ENCODE assay signal across 9 cellular contexts in the genomic region with DNA sequence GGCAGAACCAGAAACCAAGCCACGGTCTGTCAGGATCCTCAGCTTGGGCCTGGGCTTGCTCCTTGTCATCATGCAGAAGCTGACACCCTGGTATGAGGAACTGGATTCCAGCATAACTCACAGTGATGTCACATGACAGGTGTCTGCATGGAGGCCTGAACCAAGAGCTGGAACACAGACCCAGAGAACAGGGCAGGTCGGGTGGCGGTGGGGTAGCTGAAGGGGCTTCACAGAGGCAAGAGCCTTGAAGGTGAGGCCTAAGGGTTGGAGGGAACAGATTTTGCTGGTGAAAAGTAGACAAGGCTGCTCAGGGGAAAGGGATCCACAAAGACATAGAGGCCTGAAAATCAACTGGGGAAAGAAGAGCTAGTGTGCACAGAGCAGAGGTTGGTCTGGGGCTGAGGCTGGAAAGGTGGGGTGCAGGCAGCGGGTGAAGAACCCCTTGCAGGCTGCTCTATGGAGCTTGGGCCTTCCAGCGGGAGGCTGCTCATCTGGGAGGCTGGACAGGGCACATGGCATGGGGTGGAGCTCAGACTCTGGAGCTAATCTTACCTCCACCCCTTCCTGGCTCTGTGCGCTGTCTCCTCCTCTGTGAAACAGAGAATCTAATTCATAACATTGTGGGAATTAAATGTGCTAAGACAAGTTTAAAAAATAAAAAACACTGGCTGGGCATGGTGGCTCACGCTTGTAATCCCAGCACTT. TPM values are rescaled to one million over a fixed set of nuclear protein-coding genes. Genes with fewer than 3 reads are reported as not detected.
DNase-seq lines count a peak whose midpoint lies in the region; ATAC-seq lines count a peak whose summit lies in the region.
"Had no signal": no experiment of that assay in that cellular context is flagged by ENCODE, and none has a peak within 500 bp of the region (broad histone marks: within the 10 kb centered on the region; RNA-seq: fewer than 3 reads in every experiment).

No MANE protein-coding gene starts in this region.

- peak; percentile 75 for DNase-seq in CD1c-positive myeloid dendritic cell (ENCODE audit: extremely low spot score)
- peak; percentile 65 for DNase-seq in LHCN-M2 (ENCODE audit: low read depth)
- no peak for DNase-seq in activated CD4-positive, alpha-beta T cell treated with anti-CD3 and anti-CD28 coated beads, Interleukin-2, amount 50 U/mL, for 4 hours
- no peak for DNase-seq in activated T-cell treated with anti-CD3 and anti-CD28 coated beads, Interleukin-2, amount 50 U/mL, for 72 hours
- DNase-seq: NCI-H1048 had no signal

- no peaks in the 10 kb centered on the region for H3K9me3 ChIP-seq in mucosa of rectum (ENCODE audit: control insufficient read depth in 2 of 2, low read length in 2 of 2)

- no peak overlapping the region for H3K4me3 ChIP-seq in mucosa of rectum (ENCODE audit: low read length in 2 of 2)

- H3K27me3 Mint-ChIP-seq in dendritic cell treated with granulocyte-macrophage colony-stimulating factor and Interleukin-4, amounts not matched to agents 40 ng/mL and 50 ng/mL, for 4 days: no peaks in the 10 kb centered on the region
- H3K27me3 Mint-ChIP-seq in activated T-cell treated with anti-CD3 and anti-CD28 coated beads, Interleukin-2, amount 50 U/mL, for 72 hours (ENCODE audit: low read depth): no peaks in the 10 kb centered on the region

- ATAC-seq in HG03095 (IDR thresholded peaks at IDR 0.05; ENCODE audit: unreplicated experiment) (no peak), GM18870 (IDR thresholded peaks at IDR 0.05; ENCODE audit: unreplicated experiment) (no peak)
- ATAC-seq in activated T-cell treated with anti-CD3 and anti-CD28 coated beads, Interleukin-2, amount 50 U/mL, for 72 hours (replicated peaks in 1 of 2): no peak

- H3K36me3 Mint-ChIP-seq in dendritic cell treated with granulocyte-macrophage colony-stimulating factor and Interleukin-4, amounts not matched to agents 40 ng/mL and 50 ng/mL, for 4 days (ENCODE audit: low read depth): no peaks in the 10 kb centered on the region
- no peaks in the 10 kb centered on the region for H3K36me3 Mint-ChIP-seq in activated T-cell treated with anti-CD3 and anti-CD28 coated beads, Interleukin-2, amount 50 U/mL, for 72 hours (ENCODE audit: insufficient read depth in 2 of 2)

- no peak overlapping the region for H3K4me3 Mint-ChIP-seq in dendritic cell treated with granulocyte-macrophage colony-stimulating factor and Interleukin-4, amounts not matched to agents 40 ng/mL and 50 ng/mL, for 4 days
- no peak overlapping the region for H3K4me3 Mint-ChIP-seq in activated T-cell treated with anti-CD3 and anti-CD28 coated beads, Interleukin-2, amount 50 U/mL, for 72 hours

- peaks cover 37% of the 10 kb centered on the region for H3K4me1 Mint-ChIP-seq in dendritic cell treated with granulocyte-macrophage colony-stimulating factor and Interleukin-4, amounts not matched to agents 40 ng/mL and 50 ng/mL, for 4 days (ENCODE audit: low read depth)
- H3K4me1 Mint-ChIP-seq in activated T-cell treated with anti-CD3 and anti-CD28 coated beads, Interleukin-2, amount 50 U/mL, for 72 hours (ENCODE audit: low read depth): peaks cover 19% of the 10 kb centered on the region

- peak overlapping the region in 1 of 2 donors; percentile 2 for H3K9ac ChIP-seq in mucosa of rectum (ENCODE audit: low read depth in 1 of 2, low read length in 2 of 2)

- peaks cover 11 to 21% of the 10 kb centered on the region in 2 donors for H3K4me1 ChIP-seq in mucosa of rectum (ENCODE audit: control insufficient read depth in 2 of 2, insufficient read depth in 2 of 2, low read length in 2 of 2)

- no peaks in the 10 kb centered on the region for H3K9me3 Mint-ChIP-seq in dendritic cell treated with granulocyte-macrophage colony-stimulating factor and Interleukin-4, amounts not matched to agents 40 ng/mL and 50 ng/mL, for 4 days
- no peaks in the 10 kb centered on the region for H3K9me3 Mint-ChIP-seq in activated T-cell treated with anti-CD3 and anti-CD28 coated beads, Interleukin-2, amount 50 U/mL, for 72 hours

- intact Hi-C loops in dendritic cell treated with granulocyte-macrophage colony-stimulating factor and Interleukin-4, amounts not matched to agents 40 ng/mL and 50 ng/mL, for 4 days (cut with micrococcal nuclease): loop anchor here (5.0 kb wide), 1 partner anchor 39 kb away; no protein-coding TSS in a partner anchor

- H3K27ac Mint-ChIP-seq in dendritic cell treated with granulocyte-macrophage colony-stimulating factor and Interleukin-4, amounts not matched to agents 40 ng/mL and 50 ng/mL, for 4 days: peak overlapping the region; percentile 92
- no peak overlapping the region for H3K27ac Mint-ChIP-seq in activated T-cell treated with anti-CD3 and anti-CD28 coated beads, Interleukin-2, amount 50 U/mL, for 72 hours

- no peaks in the 10 kb centered on the region for H3K36me3 ChIP-seq in mucosa of rectum (ENCODE audit: control insufficient read depth in 2 of 2, insufficient read depth in 2 of 2, low read length in 2 of 2)

- peak overlapping the region; percentile 79 to 86 for H3K27ac ChIP-seq in mucosa of rectum (ENCODE audit: low read depth in 2 of 2, low read length in 2 of 2)

- H3K27me3 ChIP-seq in mucosa of rectum (ENCODE audit: control insufficient read depth in 2 of 2, insufficient read depth in 2 of 2, low read length in 2 of 2): no peaks in the 10 kb centered on the region

RNA-seq across cellular contexts. Expression of gene RPS3, which starts 18.4 kb away (rescaled TPM):
- total RNA-seq in LHCN-M2 (2014; rRNA removed): 996 and 1,030 TPM in 2 replicates
- 2,967 TPM for polyA plus RNA-seq in LHCN-M2 (2012)
- 1,000 to 10,000 TPM; 5,116 to 5,192 TPM for total RNA-seq in activated T-cell treated with anti-CD3 and anti-CD28 coated beads, Interleukin-2, amount 50 U/mL, for 72 hours

RNA-seq across cellular contexts. Expression of gene ARRB1, which starts 29.4 kb away (rescaled TPM):
- 16.7 and 22.4 TPM in 2 replicates for total RNA-seq in LHCN-M2 (2014; rRNA removed)
- polyA plus RNA-seq in LHCN-M2 (2012): 20.4 TPM
- total RNA-seq in activated T-cell treated with anti-CD3 and anti-CD28 coated beads, Interleukin-2, amount 50 U/mL, for 72 hours: 10 to 100 TPM; 16.7 to 18.3 TPM

RNA-seq across cellular contexts. Expression of gene KLHL35, which starts 52.1 kb away (rescaled TPM):
- 5.7 and 10.1 TPM in 2 replicates for total RNA-seq in LHCN-M2 (2014; rRNA removed)
- polyA plus RNA-seq in LHCN-M2 (2012): 5.2 TPM
- 1 to 10 TPM in 1 of 2 donors, under 1 TPM in 1; 0.93 to 1.2 TPM for total RNA-seq in activated T-cell treated with anti-CD3 and anti-CD28 coated beads, Interleukin-2, amount 50 U/mL, for 72 hours

Comparison
In these comparisons a context has a peak if more than half of its experiments do, and no peak if none do; other contexts are left out.
1. DNase-seq: peak in CD1c-positive myeloid dendritic cell (single experiment) and LHCN-M2 (single experiment); none in activated CD4-positive, alpha-beta T cell treated with anti-CD3 and anti-CD28 coated beads, Interleukin-2, amount 50 U/mL, for 4 hours (0 of 2) and activated T-cell treated with anti-CD3 and anti-CD28 coated beads, Interleukin-2, amount 50 U/mL, for 72 hours (0 of 2).